26 cellular contexts compared by ENCODE assay signal in the genomic region with DNA sequence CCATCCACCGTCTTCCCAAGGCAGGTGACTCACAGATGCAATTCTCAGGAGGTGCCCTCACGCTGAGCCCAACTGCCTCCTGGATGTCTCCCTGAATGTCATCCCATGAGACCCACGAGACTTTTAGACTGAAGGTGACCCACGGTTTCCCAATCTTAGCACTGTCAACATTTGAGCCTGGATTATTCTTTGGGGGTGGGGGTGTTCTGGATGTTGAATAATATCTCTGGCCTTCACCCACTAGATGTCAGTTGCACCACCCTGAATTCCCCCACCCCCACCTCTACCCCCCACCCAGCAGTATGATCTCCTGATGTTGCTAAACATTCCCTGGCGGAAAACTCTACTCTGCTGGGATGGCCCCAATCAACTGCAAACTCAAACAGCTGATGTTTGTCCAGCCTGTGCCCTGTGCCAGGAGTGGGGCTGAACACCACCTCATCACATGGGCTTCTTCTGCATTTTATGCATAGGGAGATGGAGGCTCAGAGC. TPM values are rescaled to one million over a fixed set of nuclear protein-coding genes. Genes with fewer than 3 reads are reported as not detected.
"Had no signal": no experiment of that assay in that cellular context is flagged by ENCODE, and none has a peak within 500 bp of the region (broad histone marks: within the 10 kb centered on the region; RNA-seq: fewer than 3 reads in every experiment).

No MANE protein-coding gene starts in this region.

- H3K27ac ChIP-seq: body of pancreas, Peyer's patch, RWPE1, SJCRH30, VCaP had no signal

- H3K9ac ChIP-seq: SK-N-SH had no signal

- H3K9me3 Mint-ChIP-seq: activated naive CD4-positive, alpha-beta T cell treated with anti-CD3 and anti-CD28 coated beads, Interleukin-2, amount 50 U/mL, for 24 hours; activated T-cell treated with anti-CD3 and anti-CD28 coated beads, Interleukin-2, amount 50 U/mL, for 24 hours; activated T-helper 1 cell treated with anti-CD3 and anti-CD28 coated beads, Interleukin-12 subunit alpha, Interleukin-12 subunit beta, Interleukin-2, Interleukin-4 antibody, amounts not matched to agents 30 ng/mL and 10 ng/mL and 1 ng/mL, durations not matched to agents 14 hours and 24 hours and 36 hours had no signal

- DNase-seq: activated CD4-positive, CD25-positive, alpha-beta regulatory T cell; activated CD8-positive, alpha-beta T cell treated with anti-CD3 and anti-CD28 coated beads, Interleukin-2, amount 10 ng/mL, durations not matched to agents 7 days and 5 days; activated effector memory CD4-positive, alpha-beta T cell treated with Interleukin-2 at 50 U/mL for 16 hours; activated naive CD4-positive, alpha-beta T cell; activated T-cell treated with anti-CD3 and anti-CD28 coated beads, Interleukin-2, amount 50 U/mL, for 24 hours; aorta; body of pancreas; central memory CD4-positive, alpha-beta T cell; Karpas-422; MM.1S; NCI-H1105; NCI-H1436; NCI-H1694 treated with DMSO at 0.1 percent for 48 hours; NCI-H2029 treated with DMSO at 0.1 percent for 48 hours; NCI-H524; Peyer's patch; Right ventricle myocardium superior; SJCRH30; SK-N-SH; T-helper 1 cell had no signal

- H3K36me3 ChIP-seq: Peyer's patch, SJCRH30 had no signal

- ATAC-seq: activated CD8-positive, alpha-beta T cell treated with anti-CD3 and anti-CD28 coated beads, Interleukin-2, amount 10 ng/mL, durations not matched to agents 7 days and 5 days; body of pancreas had no signal

- H3K4me1 ChIP-seq: Peyer's patch, SJCRH30 had no signal

- H3K9me3 ChIP-seq: body of pancreas, SJCRH30, SK-N-SH had no signal

- H3K4me3 ChIP-seq: body of pancreas, Peyer's patch, SJCRH30 had no signal

- H3K4me2 ChIP-seq: SK-N-SH had no signal

- H3K27ac Mint-ChIP-seq: activated CD8-positive, alpha-beta T cell treated with anti-CD3 and anti-CD28 coated beads, Interleukin-2, amount 10 ng/mL, durations not matched to agents 7 days and 5 days; activated naive CD4-positive, alpha-beta T cell treated with anti-CD3 and anti-CD28 coated beads, Interleukin-2, amount 50 U/mL, for 24 hours; activated T-cell treated with anti-CD3 and anti-CD28 coated beads, Interleukin-2, amount 50 U/mL, for 24 hours; activated T-helper 1 cell treated with anti-CD3 and anti-CD28 coated beads, Interleukin-12 subunit alpha, Interleukin-12 subunit beta, Interleukin-2, Interleukin-4 antibody, amounts not matched to agents 30 ng/mL and 10 ng/mL and 1 ng/mL, durations not matched to agents 14 hours and 24 hours and 36 hours had no signal

- H3K4me3 Mint-ChIP-seq: activated CD8-positive, alpha-beta T cell treated with anti-CD3 and anti-CD28 coated beads, Interleukin-2, amount 10 ng/mL, durations not matched to agents 7 days and 5 days; activated naive CD4-positive, alpha-beta T cell treated with anti-CD3 and anti-CD28 coated beads, Interleukin-2, amount 50 U/mL, for 24 hours; activated T-cell treated with anti-CD3 and anti-CD28 coated beads, Interleukin-2, amount 50 U/mL, for 24 hours; activated T-helper 1 cell treated with anti-CD3 and anti-CD28 coated beads, Interleukin-12 subunit alpha, Interleukin-12 subunit beta, Interleukin-2, Interleukin-4 antibody, amounts not matched to agents 30 ng/mL and 10 ng/mL and 1 ng/mL, durations not matched to agents 14 hours and 24 hours and 36 hours had no signal

- FAIRE-seq: bronchial epithelial cell had no signal

- H3K36me3 Mint-ChIP-seq: activated naive CD4-positive, alpha-beta T cell treated with anti-CD3 and anti-CD28 coated beads, Interleukin-2, amount 50 U/mL, for 24 hours had no signal

RNA-seq across cellular contexts. Expression of a gene that starts 2.2 kb away (rescaled TPM):
- total RNA-seq: activated T-helper 1 cell treated with anti-CD3 and anti-CD28 coated beads, Interleukin-12 subunit alpha, Interleukin-12 subunit beta, Interleukin-2, Interleukin-4 antibody, amounts not matched to agents 30 ng/mL and 10 ng/mL and 1 ng/mL, durations not matched to agents 14 hours and 24 hours and 36 hours; aorta; body of pancreas; bronchial epithelial cell; Peyer's patch; Right ventricle myocardium superior; SJCRH30 had no signal
- polyA plus RNA-seq: aorta, SK-N-SH had no signal

RNA-seq across cellular contexts. Expression of a gene that starts 26.8 kb away (rescaled TPM):
- total RNA-seq: activated CD8-positive, alpha-beta T cell treated with anti-CD3 and anti-CD28 coated beads, Interleukin-2, amount 10 ng/mL, durations not matched to agents 7 days and 5 days; activated T-helper 1 cell treated with anti-CD3 and anti-CD28 coated beads, Interleukin-12 subunit alpha, Interleukin-12 subunit beta, Interleukin-2, Interleukin-4 antibody, amounts not matched to agents 30 ng/mL and 10 ng/mL and 1 ng/mL, durations not matched to agents 14 hours and 24 hours and 36 hours; aorta; body of pancreas; bronchial epithelial cell; Peyer's patch; Right ventricle myocardium superior; SJCRH30; T-helper 2 cell treated with Interferon-gamma antibody and Interleukin-4, amounts not matched to agents 100 ng/mL and 5 ng/mL, for 36 hours had no signal
- polyA plus RNA-seq: aorta, SK-N-SH had no signal

RNA-seq across cellular contexts. Expression of a gene that starts 41.8 kb away (rescaled TPM):
- total RNA-seq: bronchial epithelial cell had no signal
